Comparison of ENCODE assay signal across 9 cellular contexts in the genomic region with DNA sequence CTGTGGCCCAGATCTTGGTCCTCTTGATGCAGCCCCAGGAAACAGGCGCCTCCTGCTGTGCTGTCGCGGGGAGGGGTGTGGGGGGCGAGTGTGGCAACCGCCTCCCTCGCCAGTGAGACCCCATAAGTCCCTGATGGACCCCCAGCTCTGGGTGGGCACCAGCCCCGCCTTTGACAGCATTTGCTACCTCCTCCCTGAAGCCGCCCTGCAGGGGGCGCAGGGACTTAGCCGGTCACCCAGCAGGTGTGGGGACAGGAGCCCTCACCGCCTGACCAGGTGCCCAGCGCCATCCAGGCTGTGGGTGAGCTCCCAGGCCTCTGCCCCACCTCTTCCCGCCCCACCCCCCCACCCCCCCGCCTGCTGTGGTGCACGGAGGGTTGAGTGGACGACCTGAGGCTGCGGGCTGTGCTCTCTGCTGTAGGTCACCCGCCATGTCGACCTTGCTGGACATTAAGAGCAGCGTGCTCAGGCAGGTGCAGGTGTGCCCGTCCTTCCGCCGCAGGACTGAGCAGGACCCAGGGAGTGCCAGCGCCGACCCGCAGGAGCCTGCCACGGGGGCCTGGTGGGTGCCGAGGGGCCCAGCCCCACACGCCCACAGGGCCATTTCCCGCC. TPM values are rescaled to one million over a fixed set of nuclear protein-coding genes. Genes with fewer than 3 reads are reported as not detected.
DNase-seq lines count a peak whose midpoint lies in the region; ATAC-seq and TF ChIP-seq lines count a peak whose summit lies in the region.
"Had no signal": no experiment of that assay in that cellular context is flagged by ENCODE, and none has a peak within 500 bp of the region (broad histone marks: within the 10 kb centered on the region; RNA-seq: fewer than 3 reads in every experiment).

No MANE protein-coding gene starts in this region.

- H3K27me3 Mint-ChIP-seq in activated naive CD8-positive, alpha-beta T cell treated with anti-CD3 and anti-CD28 coated beads, Interleukin-2, amount 50 U/mL, for 24 hours, result peaks cover 9% of the 10 kb centered on the region

- H3K4me3 Mint-ChIP-seq in activated naive CD8-positive, alpha-beta T cell treated with anti-CD3 and anti-CD28 coated beads, Interleukin-2, amount 50 U/mL, for 24 hours, result no peak overlapping the region

- H3K4me3 ChIP-seq in HFF-Myc (replicated peaks; ENCODE audit: low read depth, low read length) (no peak overlapping the region), mucosa of descending colon (no peak overlapping the region)
- H3K4me3 ChIP-seq: suprapubic skin had no signal

- H3K9me3 Mint-ChIP-seq in activated naive CD8-positive, alpha-beta T cell treated with anti-CD3 and anti-CD28 coated beads, Interleukin-2, amount 50 U/mL, for 24 hours, result no peaks in the 10 kb centered on the region

- intact Hi-C loops in mucosa of descending colon (cut with DNase I, micrococcal nuclease), result no loop called here

- peaks cover 14% of the 10 kb centered on the region for H3K4me1 Mint-ChIP-seq in activated naive CD8-positive, alpha-beta T cell treated with anti-CD3 and anti-CD28 coated beads, Interleukin-2, amount 50 U/mL, for 24 hours

- no peak overlapping the region for H3K27ac Mint-ChIP-seq in activated naive CD8-positive, alpha-beta T cell treated with anti-CD3 and anti-CD28 coated beads, Interleukin-2, amount 50 U/mL, for 24 hours

- H3K9me3 ChIP-seq in mucosa of descending colon, result no peaks in the 10 kb centered on the region
- H3K9me3 ChIP-seq: suprapubic skin had no signal

- H3K4me1 ChIP-seq in mucosa of descending colon (ENCODE audit: low read depth), result peaks cover 20% of the 10 kb centered on the region

- no peaks in the 10 kb centered on the region for H3K36me3 Mint-ChIP-seq in activated naive CD8-positive, alpha-beta T cell treated with anti-CD3 and anti-CD28 coated beads, Interleukin-2, amount 50 U/mL, for 24 hours (ENCODE audit: low read depth)

- no peaks in the 10 kb centered on the region for H3K36me3 ChIP-seq in mucosa of descending colon (ENCODE audit: low read depth)
- H3K36me3 ChIP-seq: suprapubic skin had no signal

- ATAC-seq in activated naive CD8-positive, alpha-beta T cell treated with anti-CD3 and anti-CD28 coated beads, Interleukin-2, amount 50 U/mL, for 24 hours, result no peak
- ATAC-seq in mucosa of descending colon, result no peak
- no peak for ATAC-seq in GM21360 (IDR thresholded peaks at IDR 0.05; ENCODE audit: unreplicated experiment)
- no peak for ATAC-seq in HG03460 (IDR thresholded peaks at IDR 0.05; ENCODE audit: unreplicated experiment)
- no peak for ATAC-seq in GM18873 (IDR thresholded peaks at IDR 0.05; ENCODE audit: low FRiP score, unreplicated experiment)

- TF ChIP-seq CTCF in HFF-Myc (IDR thresholded peaks at IDR 0.05; ENCODE audit: low read depth, low read length, missing control alignments), result peak; percentile 39
- TF ChIP-seq CTCF in mucosa of descending colon (IDR thresholded peaks at IDR 0.05), result peak; percentile 22

- DNase-seq in D341Med (ENCODE audit: low spot score) (peak; percentile 72), HFF-Myc (ENCODE audit: extremely low read depth, low read depth) (no peak), mucosa of descending colon (peak in 2 of 3 donors; percentile 70 to 74), SW 1271 (lab: John Stamatoyannopoulos, UW) (no peak)
- peak; percentile 48 for DNase-seq in activated naive CD8-positive, alpha-beta T cell treated with anti-CD3 and anti-CD28 coated beads, Interleukin-2, amount 50 U/mL, for 24 hours

RNA-seq across cellular contexts. Expression of gene BAIAP3, which starts 4.8 kb away (rescaled TPM):
- total RNA-seq in mucosa of descending colon, result 10 to 100 TPM in 1 of 3 donors, 1 to 10 TPM in 2; 5.6 to 14.6 (median 5.7) TPM

RNA-seq across cellular contexts. Expression of gene TSR3, which starts 13.5 kb away (rescaled TPM):
- total RNA-seq in mucosa of descending colon, result 10 to 100 TPM; 46.4 to 57.2 (median 54.1) TPM

RNA-seq across cellular contexts. Expression of gene GNPTG, which starts 13.5 kb away (rescaled TPM):
- total RNA-seq in mucosa of descending colon, result 10 to 100 TPM; 50.1 to 68.9 (median 57.3) TPM

RNA-seq across cellular contexts. Expression of gene UBE2I, which starts 28.8 kb away (rescaled TPM):
- total RNA-seq in mucosa of descending colon, result 100 to 1,000 TPM in 1 of 3 donors, 10 to 100 TPM in 2; 79.8 to 101 (median 96.9) TPM

Comparison
In these comparisons a context has a peak if more than half of its experiments do, and no peak if none do; other contexts are left out.
1. DNase-seq: peak in D341Med (single experiment), activated naive CD8-positive, alpha-beta T cell treated with anti-CD3 and anti-CD28 coated beads, Interleukin-2, amount 50 U/mL, for 24 hours (single experiment) and mucosa of descending colon (2 of 3); none in HFF-Myc (single experiment) and SW 1271 (0 of 2).